ENCODE assay signal across 2 cellular contexts in the genomic region with DNA sequence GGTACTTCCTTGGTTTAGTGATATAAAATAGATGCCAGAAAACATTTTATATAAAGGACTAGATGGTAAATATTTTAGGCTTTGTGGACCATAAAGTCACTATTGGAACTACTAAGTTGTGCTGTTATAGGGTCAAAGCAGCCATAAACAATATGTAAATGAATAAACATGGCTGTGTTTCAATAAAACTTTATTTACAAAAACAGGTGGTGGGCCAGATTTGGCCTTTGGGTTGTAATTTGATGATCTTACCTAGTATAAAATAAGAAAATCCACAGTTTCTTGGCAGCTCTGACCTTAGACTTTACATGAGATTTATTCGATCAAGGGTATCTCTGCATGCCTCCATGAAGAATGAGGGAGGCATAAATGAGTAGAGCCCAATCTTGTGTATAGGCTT.
TF ChIP-seq lines count a peak whose summit lies in the region.

No MANE protein-coding gene starts in this region.

TF ChIP-seq in GM12878, 131 proteins besides CTCF, POLR2A, EP300 and RAD21:
- TF ChIP-seq, protein P1, sequence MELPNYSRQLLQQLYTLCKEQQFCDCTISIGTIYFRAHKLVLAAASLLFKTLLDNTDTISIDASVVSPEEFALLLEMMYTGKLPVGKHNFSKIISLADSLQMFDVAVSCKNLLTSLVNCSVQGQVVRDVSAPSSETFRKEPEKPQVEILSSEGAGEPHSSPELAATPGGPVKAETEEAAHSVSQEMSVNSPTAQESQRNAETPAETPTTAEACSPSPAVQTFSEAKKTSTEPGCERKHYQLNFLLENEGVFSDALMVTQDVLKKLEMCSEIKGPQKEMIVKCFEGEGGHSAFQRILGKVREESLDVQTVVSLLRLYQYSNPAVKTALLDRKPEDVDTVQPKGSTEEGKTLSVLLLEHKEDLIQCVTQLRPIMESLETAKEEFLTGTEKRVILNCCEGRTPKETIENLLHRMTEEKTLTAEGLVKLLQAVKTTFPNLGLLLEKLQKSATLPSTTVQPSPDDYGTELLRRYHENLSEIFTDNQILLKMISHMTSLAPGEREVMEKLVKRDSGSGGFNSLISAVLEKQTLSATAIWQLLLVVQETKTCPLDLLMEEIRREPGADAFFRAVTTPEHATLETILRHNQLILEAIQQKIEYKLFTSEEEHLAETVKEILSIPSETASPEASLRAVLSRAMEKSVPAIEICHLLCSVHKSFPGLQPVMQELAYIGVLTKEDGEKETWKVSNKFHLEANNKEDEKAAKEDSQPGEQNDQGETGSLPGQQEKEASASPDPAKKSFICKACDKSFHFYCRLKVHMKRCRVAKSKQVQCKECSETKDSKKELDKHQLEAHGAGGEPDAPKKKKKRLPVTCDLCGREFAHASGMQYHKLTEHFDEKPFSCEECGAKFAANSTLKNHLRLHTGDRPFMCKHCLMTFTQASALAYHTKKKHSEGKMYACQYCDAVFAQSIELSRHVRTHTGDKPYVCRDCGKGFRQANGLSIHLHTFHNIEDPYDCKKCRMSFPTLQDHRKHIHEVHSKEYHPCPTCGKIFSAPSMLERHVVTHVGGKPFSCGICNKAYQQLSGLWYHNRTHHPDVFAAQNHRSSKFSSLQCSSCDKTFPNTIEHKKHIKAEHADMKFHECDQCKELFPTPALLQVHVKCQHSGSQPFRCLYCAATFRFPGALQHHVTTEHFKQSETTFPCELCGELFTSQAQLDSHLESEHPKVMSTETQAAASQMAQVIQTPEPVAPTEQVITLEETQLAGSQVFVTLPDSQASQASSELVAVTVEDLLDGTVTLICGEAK (IDR thresholded peaks at IDR 0.05; ENCODE audit: borderline replicate concordance) = 0 out of 2 replicates have a peak, but pooled peaks have one; percentile 55
- TF ChIP-seq, protein P2, sequence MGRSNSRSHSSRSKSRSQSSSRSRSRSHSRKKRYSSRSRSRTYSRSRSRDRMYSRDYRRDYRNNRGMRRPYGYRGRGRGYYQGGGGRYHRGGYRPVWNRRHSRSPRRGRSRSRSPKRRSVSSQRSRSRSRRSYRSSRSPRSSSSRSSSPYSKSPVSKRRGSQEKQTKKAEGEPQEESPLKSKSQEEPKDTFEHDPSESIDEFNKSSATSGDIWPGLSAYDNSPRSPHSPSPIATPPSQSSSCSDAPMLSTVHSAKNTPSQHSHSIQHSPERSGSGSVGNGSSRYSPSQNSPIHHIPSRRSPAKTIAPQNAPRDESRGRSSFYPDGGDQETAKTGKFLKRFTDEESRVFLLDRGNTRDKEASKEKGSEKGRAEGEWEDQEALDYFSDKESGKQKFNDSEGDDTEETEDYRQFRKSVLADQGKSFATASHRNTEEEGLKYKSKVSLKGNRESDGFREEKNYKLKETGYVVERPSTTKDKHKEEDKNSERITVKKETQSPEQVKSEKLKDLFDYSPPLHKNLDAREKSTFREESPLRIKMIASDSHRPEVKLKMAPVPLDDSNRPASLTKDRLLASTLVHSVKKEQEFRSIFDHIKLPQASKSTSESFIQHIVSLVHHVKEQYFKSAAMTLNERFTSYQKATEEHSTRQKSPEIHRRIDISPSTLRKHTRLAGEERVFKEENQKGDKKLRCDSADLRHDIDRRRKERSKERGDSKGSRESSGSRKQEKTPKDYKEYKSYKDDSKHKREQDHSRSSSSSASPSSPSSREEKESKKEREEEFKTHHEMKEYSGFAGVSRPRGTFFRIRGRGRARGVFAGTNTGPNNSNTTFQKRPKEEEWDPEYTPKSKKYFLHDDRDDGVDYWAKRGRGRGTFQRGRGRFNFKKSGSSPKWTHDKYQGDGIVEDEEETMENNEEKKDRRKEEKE (IDR thresholded peaks at IDR 0.05) = no peak

TF ChIP-seq in K562, 482 proteins besides CTCF, POLR2A, EP300 and RAD21 (continued from another document):
- TF ChIP-seq, protein P1 (IDR thresholded peaks at IDR 0.05) = peak; percentile 73
- TF ChIP-seq, protein P1 (CRISPR knock-in tag; IDR thresholded peaks at IDR 0.05) = peak; percentile 44; the same call in 1 of the 2 replicates
- TF ChIP-seq ARHGAP35 (IDR thresholded peaks at IDR 0.05; ENCODE audit: partially characterized antibody) (no peak), DACH1 (IDR thresholded peaks at IDR 0.05; ENCODE audit: partially characterized antibody) (no peak)
